3 cellular contexts compared by ENCODE assay signal in the genomic region with DNA sequence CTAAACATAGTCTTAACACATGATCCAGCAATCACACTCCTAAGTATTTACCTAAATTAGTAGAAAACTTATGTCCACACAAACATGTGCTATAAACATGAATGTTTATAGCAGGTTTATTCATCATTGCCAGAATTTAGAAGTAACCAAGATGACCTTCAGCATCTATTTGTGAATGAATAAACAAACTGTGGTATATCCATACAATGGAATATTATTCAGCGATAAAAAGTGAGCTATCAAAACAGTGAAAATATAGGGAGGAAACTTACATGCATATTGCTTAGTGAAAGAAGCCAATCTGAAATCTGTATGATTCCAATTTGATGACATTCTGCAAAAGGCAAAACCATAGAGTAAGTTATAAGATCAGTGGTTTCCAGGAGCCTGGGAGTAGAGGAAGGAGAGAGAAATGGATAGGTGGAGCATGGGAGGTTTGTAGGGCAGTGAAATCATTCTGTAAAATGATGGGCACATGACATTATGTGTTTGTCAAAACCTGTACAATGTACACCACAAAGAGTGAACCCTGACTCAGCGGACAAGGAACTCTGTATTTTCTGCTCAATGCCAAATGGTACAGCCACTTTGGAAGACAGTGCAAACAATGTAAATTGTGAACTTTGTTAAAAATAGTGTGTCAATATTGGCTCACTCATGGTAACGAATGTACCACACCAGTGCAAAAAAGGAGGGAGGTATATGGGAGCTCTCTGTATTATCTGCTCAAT.
A peak's percentile ranks its signal among the peaks of the same experiment; 100 is the strongest.
TF ChIP-seq lines count a peak whose summit lies in the region.

No MANE protein-coding gene starts in this region.

TF ChIP-seq in SK-N-SH treated with all-trans-retinoic acid at 6 μM for 48 hours, 23 proteins besides CTCF, POLR2A, EP300 and RAD21 (continued from another document):
- TF ChIP-seq RARB (CRISPR knock-in tag; IDR thresholded peaks at IDR 0.05) (no peak), ZC3H10 (CRISPR knock-in tag; IDR thresholded peaks at IDR 0.05) (no peak), ZNF70 (CRISPR knock-in tag; IDR thresholded peaks at IDR 0.05) (no peak), BACH2 (CRISPR knock-in tag; IDR thresholded peaks at IDR 0.05; ENCODE audit: borderline replicate concordance) (no peak)
- TF ChIP-seq, protein P1, sequence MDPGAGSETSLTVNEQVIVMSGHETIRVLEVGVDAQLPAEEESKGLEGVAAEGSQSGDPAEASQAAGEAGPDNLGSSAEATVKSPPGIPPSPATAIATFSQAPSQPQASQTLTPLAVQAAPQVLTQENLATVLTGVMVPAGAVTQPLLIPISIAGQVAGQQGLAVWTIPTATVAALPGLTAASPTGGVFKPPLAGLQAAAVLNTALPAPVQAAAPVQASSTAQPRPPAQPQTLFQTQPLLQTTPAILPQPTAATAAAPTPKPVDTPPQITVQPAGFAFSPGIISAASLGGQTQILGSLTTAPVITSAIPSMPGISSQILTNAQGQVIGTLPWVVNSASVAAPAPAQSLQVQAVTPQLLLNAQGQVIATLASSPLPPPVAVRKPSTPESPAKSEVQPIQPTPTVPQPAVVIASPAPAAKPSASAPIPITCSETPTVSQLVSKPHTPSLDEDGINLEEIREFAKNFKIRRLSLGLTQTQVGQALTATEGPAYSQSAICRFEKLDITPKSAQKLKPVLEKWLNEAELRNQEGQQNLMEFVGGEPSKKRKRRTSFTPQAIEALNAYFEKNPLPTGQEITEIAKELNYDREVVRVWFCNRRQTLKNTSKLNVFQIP (CRISPR knock-in tag; IDR thresholded peaks at IDR 0.05; ENCODE audit: borderline replicate concordance, low read depth), result no peak
- TF ChIP-seq, protein P2, sequence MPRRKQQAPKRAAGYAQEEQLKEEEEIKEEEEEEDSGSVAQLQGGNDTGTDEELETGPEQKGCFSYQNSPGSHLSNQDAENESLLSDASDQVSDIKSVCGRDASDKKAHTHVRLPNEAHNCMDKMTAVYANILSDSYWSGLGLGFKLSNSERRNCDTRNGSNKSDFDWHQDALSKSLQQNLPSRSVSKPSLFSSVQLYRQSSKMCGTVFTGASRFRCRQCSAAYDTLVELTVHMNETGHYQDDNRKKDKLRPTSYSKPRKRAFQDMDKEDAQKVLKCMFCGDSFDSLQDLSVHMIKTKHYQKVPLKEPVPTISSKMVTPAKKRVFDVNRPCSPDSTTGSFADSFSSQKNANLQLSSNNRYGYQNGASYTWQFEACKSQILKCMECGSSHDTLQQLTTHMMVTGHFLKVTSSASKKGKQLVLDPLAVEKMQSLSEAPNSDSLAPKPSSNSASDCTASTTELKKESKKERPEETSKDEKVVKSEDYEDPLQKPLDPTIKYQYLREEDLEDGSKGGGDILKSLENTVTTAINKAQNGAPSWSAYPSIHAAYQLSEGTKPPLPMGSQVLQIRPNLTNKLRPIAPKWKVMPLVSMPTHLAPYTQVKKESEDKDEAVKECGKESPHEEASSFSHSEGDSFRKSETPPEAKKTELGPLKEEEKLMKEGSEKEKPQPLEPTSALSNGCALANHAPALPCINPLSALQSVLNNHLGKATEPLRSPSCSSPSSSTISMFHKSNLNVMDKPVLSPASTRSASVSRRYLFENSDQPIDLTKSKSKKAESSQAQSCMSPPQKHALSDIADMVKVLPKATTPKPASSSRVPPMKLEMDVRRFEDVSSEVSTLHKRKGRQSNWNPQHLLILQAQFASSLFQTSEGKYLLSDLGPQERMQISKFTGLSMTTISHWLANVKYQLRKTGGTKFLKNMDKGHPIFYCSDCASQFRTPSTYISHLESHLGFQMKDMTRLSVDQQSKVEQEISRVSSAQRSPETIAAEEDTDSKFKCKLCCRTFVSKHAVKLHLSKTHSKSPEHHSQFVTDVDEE (CRISPR knock-in tag; IDR thresholded peaks at IDR 0.05), result no peak

TF ChIP-seq in SK-N-SH, 30 proteins besides CTCF, POLR2A, EP300 and RAD21:
- TF ChIP-seq IRF3 (IDR thresholded peaks at IDR 0.05; ENCODE audit: low read depth, low read length) (no peak), RXRA (IDR thresholded peaks at IDR 0.05; ENCODE audit: borderline replicate concordance, low read depth) (no peak), NFIC (IDR thresholded peaks at IDR 0.05; ENCODE audit: borderline replicate concordance) (no peak), CHD2 (IDR thresholded peaks at IDR 0.05; ENCODE audit: low read length, partially characterized antibody) (no peak), YY1 (IDR thresholded peaks at IDR 0.05; ENCODE audit: low read depth) (no peak), POLR2AphosphoS5 (IDR thresholded peaks at IDR 0.05; ENCODE audit: low read depth, low read length) (no peak)
- TF ChIP-seq, protein P3, sequence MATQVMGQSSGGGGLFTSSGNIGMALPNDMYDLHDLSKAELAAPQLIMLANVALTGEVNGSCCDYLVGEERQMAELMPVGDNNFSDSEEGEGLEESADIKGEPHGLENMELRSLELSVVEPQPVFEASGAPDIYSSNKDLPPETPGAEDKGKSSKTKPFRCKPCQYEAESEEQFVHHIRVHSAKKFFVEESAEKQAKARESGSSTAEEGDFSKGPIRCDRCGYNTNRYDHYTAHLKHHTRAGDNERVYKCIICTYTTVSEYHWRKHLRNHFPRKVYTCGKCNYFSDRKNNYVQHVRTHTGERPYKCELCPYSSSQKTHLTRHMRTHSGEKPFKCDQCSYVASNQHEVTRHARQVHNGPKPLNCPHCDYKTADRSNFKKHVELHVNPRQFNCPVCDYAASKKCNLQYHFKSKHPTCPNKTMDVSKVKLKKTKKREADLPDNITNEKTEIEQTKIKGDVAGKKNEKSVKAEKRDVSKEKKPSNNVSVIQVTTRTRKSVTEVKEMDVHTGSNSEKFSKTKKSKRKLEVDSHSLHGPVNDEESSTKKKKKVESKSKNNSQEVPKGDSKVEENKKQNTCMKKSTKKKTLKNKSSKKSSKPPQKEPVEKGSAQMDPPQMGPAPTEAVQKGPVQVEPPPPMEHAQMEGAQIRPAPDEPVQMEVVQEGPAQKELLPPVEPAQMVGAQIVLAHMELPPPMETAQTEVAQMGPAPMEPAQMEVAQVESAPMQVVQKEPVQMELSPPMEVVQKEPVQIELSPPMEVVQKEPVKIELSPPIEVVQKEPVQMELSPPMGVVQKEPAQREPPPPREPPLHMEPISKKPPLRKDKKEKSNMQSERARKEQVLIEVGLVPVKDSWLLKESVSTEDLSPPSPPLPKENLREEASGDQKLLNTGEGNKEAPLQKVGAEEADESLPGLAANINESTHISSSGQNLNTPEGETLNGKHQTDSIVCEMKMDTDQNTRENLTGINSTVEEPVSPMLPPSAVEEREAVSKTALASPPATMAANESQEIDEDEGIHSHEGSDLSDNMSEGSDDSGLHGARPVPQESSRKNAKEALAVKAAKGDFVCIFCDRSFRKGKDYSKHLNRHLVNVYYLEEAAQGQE (IDR thresholded peaks at IDR 0.05; ENCODE audit: low read depth, low read length), result no peak
- TF ChIP-seq, protein P4, sequence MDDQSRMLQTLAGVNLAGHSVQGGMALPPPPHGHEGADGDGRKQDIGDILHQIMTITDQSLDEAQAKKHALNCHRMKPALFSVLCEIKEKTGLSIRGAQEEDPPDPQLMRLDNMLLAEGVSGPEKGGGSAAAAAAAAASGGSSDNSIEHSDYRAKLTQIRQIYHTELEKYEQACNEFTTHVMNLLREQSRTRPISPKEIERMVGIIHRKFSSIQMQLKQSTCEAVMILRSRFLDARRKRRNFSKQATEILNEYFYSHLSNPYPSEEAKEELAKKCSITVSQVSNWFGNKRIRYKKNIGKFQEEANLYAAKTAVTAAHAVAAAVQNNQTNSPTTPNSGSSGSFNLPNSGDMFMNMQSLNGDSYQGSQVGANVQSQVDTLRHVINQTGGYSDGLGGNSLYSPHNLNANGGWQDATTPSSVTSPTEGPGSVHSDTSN (IDR thresholded peaks at IDR 0.05), result no peak

TF ChIP-seq in HepG2, 621 proteins besides CTCF, POLR2A, EP300 and RAD21 (continued from another document and continues in another):
- TF ChIP-seq ZBTB40 (IDR thresholded peaks at IDR 0.05), result no peak
- no peak for TF ChIP-seq ZBTB40 (CRISPR knock-in tag; IDR thresholded peaks at IDR 0.05)
- TF ChIP-seq ZNF382 (CRISPR knock-in tag; IDR thresholded peaks at IDR 0.05; ENCODE audit: borderline replicate concordance), result no peak
- peak; percentile 30; the same call in 1 of the 2 replicates for TF ChIP-seq DRAP1 (CRISPR knock-in tag; IDR thresholded peaks at IDR 0.05)
- no peak for TF ChIP-seq FOXM1 (CRISPR knock-in tag; IDR thresholded peaks at IDR 0.05)
- no peak; the same call in 1 of the 2 replicates for TF ChIP-seq ZNF839 (CRISPR knock-in tag; IDR thresholded peaks at IDR 0.05; ENCODE audit: borderline replicate concordance)
- peak; percentile 83; the same call in 1 of the 2 replicates for TF ChIP-seq HOXA5 (CRISPR knock-in tag; IDR thresholded peaks at IDR 0.05)
- TF ChIP-seq, protein P5, sequence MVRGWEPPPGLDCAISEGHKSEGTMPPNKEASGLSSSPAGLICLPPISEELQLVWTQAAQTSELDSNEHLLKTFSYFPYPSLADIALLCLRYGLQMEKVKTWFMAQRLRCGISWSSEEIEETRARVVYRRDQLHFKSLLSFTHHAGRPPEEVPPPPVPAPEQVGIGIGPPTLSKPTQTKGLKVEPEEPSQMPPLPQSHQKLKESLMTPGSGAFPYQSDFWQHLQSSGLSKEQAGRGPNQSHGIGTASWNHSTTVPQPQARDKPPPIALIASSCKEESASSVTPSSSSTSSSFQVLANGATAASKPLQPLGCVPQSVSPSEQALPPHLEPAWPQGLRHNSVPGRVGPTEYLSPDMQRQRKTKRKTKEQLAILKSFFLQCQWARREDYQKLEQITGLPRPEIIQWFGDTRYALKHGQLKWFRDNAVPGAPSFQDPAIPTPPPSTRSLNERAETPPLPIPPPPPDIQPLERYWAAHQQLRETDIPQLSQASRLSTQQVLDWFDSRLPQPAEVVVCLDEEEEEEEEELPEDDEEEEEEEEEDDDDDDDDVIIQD (CRISPR knock-in tag; IDR thresholded peaks at IDR 0.05; ENCODE audit: low read depth), result peak; percentile 61; the same call in 1 of the 2 replicates
- no peak for TF ChIP-seq ZBTB1 (CRISPR knock-in tag; IDR thresholded peaks at IDR 0.05; ENCODE audit: borderline replicate concordance)
- TF ChIP-seq MIER2 (CRISPR knock-in tag; IDR thresholded peaks at IDR 0.05), result peak; percentile 80; the same call in 1 of the 2 replicates
- TF ChIP-seq NFKBIZ (CRISPR knock-in tag; IDR thresholded peaks at IDR 0.05), result peak; percentile 75; the same call in 1 of the 2 replicates
- TF ChIP-seq ZNF205 (CRISPR knock-in tag; IDR thresholded peaks at IDR 0.05), result peak; percentile 63; the same call in 1 of the 2 replicates
- peak; percentile 74 for TF ChIP-seq THAP11 (CRISPR knock-in tag; IDR thresholded peaks at IDR 0.05)
- no peak for TF ChIP-seq ZFP82 (CRISPR knock-in tag; IDR thresholded peaks at IDR 0.05; ENCODE audit: borderline replicate concordance)
- peak; percentile 79 for TF ChIP-seq SAP130 (CRISPR knock-in tag; IDR thresholded peaks at IDR 0.05; ENCODE audit: low read depth)
- TF ChIP-seq ATF1 (CRISPR knock-in tag; IDR thresholded peaks at IDR 0.05), result peak; percentile 50
- no peak for TF ChIP-seq ZNF350 (CRISPR knock-in tag; IDR thresholded peaks at IDR 0.05; ENCODE audit: borderline replicate concordance, low read depth)
- no peak for TF ChIP-seq ZNF329 (CRISPR knock-in tag; IDR thresholded peaks at IDR 0.05; ENCODE audit: low read depth)
- TF ChIP-seq RXRB (CRISPR knock-in tag; IDR thresholded peaks at IDR 0.05; ENCODE audit: borderline replicate concordance), result peak; percentile 80; the same call in 1 of the 2 replicates
- no peak for TF ChIP-seq ZNF224 (CRISPR knock-in tag; IDR thresholded peaks at IDR 0.05)
